In genomic region chr11:64148200-64148916, GRCh38 we compare ENCODE assay signal across 8 cellular contexts. TPM values are rescaled to one million over a fixed set of nuclear protein-coding genes. Genes with fewer than 3 reads are reported as not detected.
DNase-seq lines count a peak whose midpoint lies in the region; ATAC-seq and TF ChIP-seq lines count a peak whose summit lies in the region.

No MANE protein-coding gene starts in this region.

- H3K27ac ChIP-seq in DOHH2 (ENCODE audit: low read depth, low read length) (no peak overlapping the region), adrenal gland (peak overlapping the region in 1 of 5 donors; percentile 59), heart left ventricle (peak overlapping the region in 11 of 12 donors; percentile 60 to 92 (median 79)), psoas muscle (peak overlapping the region; percentile 32)

- intact Hi-C loops in adrenal gland (cut with DNase I) (loop anchor here (2.0 to 10.0 kb wide), 2 partner anchors 148 to 314 kb away; partner anchors contain the start of gene MARK2 (in 1 of the 2)), heart left ventricle (cut with DNase I) (loop anchor here in 9 of 10 donors (1.0 to 10.0 kb wide), 8 partner anchors 147 to 384 kb away; partner anchors contain the start of genes ZFTA (in 3 of the 9) and MARK2 (in 2 of the 9)), psoas muscle (cut with DNase I) (loop anchor here (1.0 to 5.0 kb wide), 3 partner anchors 46 to 148 kb away; no protein-coding TSS in a partner anchor)

- H3K27me3 ChIP-seq in DOHH2 (ENCODE audit: control insufficient read depth, low read length) = no peaks in the 10 kb centered on the region
- no peaks in the 10 kb centered on the region for H3K27me3 ChIP-seq in adrenal gland
- no peaks in the 10 kb centered on the region for H3K27me3 ChIP-seq in heart left ventricle
- H3K27me3 ChIP-seq in psoas muscle (ENCODE audit: insufficient read depth in 3 of 3, low read length in 2 of 3) = no peaks in the 10 kb centered on the region

- H4K20me1 ChIP-seq in DOHH2 (ENCODE audit: control insufficient read depth, insufficient read depth, low read depth, low read length) = no peaks in the 10 kb centered on the region

- H3K9me2 ChIP-seq in DOHH2 (replicated peaks; ENCODE audit: control insufficient read depth, low read length) = no peaks in the 10 kb centered on the region

- no peaks in the 10 kb centered on the region for H3F3A ChIP-seq in DOHH2 (ENCODE audit: control insufficient read depth, insufficient read depth)

- no peaks in the 10 kb centered on the region for H3K36me3 ChIP-seq in DOHH2 (ENCODE audit: control insufficient read depth, low read length)
- no peaks in the 10 kb centered on the region for H3K36me3 ChIP-seq in adrenal gland (replicated peaks in 1 of 2)
- H3K36me3 ChIP-seq in heart left ventricle = no peaks in the 10 kb centered on the region
- H3K36me3 ChIP-seq in psoas muscle (ENCODE audit: insufficient read depth in 1 of 2, low read depth in 1 of 2) = peaks cover 0 to 16% of the 10 kb centered on the region in 2 donors

- ATAC-seq in heart left ventricle (peak; percentile 69 to 86 (median 80)), psoas muscle (peak; percentile 43 to 71 (median 60)), GM21619 (IDR thresholded peaks at IDR 0.05; ENCODE audit: unreplicated experiment) (no peak)

- H3K4me2 ChIP-seq in DOHH2 (ENCODE audit: low read length) = no peak overlapping the region

- H3K9me3 ChIP-seq in DOHH2 (ENCODE audit: control insufficient read depth, insufficient read depth, low read length) (no peaks in the 10 kb centered on the region), adrenal gland (replicated peaks in 1 of 3) (no peaks in the 10 kb centered on the region), heart left ventricle (no peaks in the 10 kb centered on the region), psoas muscle (no peaks in the 10 kb centered on the region)

- DNase-seq in MV-4-11 (lab: John Stamatoyannopoulos, UW) = peak; percentile 36
- peak; percentile 41 to 64 (median 57) for DNase-seq in T-helper 1 cell
- peak; percentile 66 to 91 (median 76) for DNase-seq in adrenal gland
- peak; percentile 86 to 93 (median 89) for DNase-seq in heart left ventricle
- peak; percentile 76 to 87 for DNase-seq in psoas muscle
- peak; percentile 81 for DNase-seq in ureter (ENCODE audit: low spot score)

- H3K4me3 ChIP-seq in DOHH2 (ENCODE audit: low read length) = no peak overlapping the region
- H3K4me3 ChIP-seq in adrenal gland = peak overlapping the region in 1 of 4 donors; percentile 35
- H3K4me3 ChIP-seq in heart left ventricle = peak overlapping the region in 9 of 12 donors; percentile 25 to 51 (median 38)
- H3K4me3 ChIP-seq in psoas muscle = peak overlapping the region; percentile 30

- H3K79me2 ChIP-seq in DOHH2 (ENCODE audit: control insufficient read depth, low read length) = no peaks in the 10 kb centered on the region

- H3K4me1 ChIP-seq in DOHH2 (ENCODE audit: control insufficient read depth, low read length) = no peaks in the 10 kb centered on the region
- peaks cover 7 to 15% of the 10 kb centered on the region in 2 donors for H3K4me1 ChIP-seq in adrenal gland (replicated peaks in 1 of 2)
- peaks cover 0 to 59% (median 21%) of the 10 kb centered on the region in 12 donors for H3K4me1 ChIP-seq in heart left ventricle
- peaks cover 58% of the 10 kb centered on the region for H3K4me1 ChIP-seq in psoas muscle

- WGBS in adrenal gland, 4 donors = 17 to 20% (median 17%) methylated on average over 10 to 19 of the region's 19 CpGs
- 0 to 6% (median 4%) methylated on average over 18 to 19 of the region's 19 CpGs for WGBS in heart left ventricle, 4 donors
- WGBS in psoas muscle, 3 donors = 5 to 13% (median 7%) methylated on average over 18 to 19 of the region's 19 CpGs

- TF ChIP-seq POLR2A in adrenal gland (IDR thresholded peaks at IDR 0.05) = no peak
- no peak for TF ChIP-seq POLR2A in heart left ventricle (IDR thresholded peaks at IDR 0.05)

- peak; percentile 93 for TF ChIP-seq CTCF in DOHH2 (IDR thresholded peaks at IDR 0.05; ENCODE audit: low read depth, low read length, poor library complexity, severe bottlenecking)
- TF ChIP-seq CTCF in adrenal gland (IDR thresholded peaks at IDR 0.05) = peak; percentile 87 to 99 (median 92)
- peak; percentile 91 to 99 (median 96) for TF ChIP-seq CTCF in heart left ventricle (IDR thresholded peaks at IDR 0.05)
- TF ChIP-seq CTCF in psoas muscle (IDR thresholded peaks at IDR 0.05) = peak; percentile 98

RNA-seq across cellular contexts. Expression of gene MACROD1, which starts 17.6 kb away (rescaled TPM):
- 10 to 100 TPM; 15.9 to 62.9 (median 26.8) TPM for total RNA-seq in adrenal gland
- 10 to 100 TPM in 2 of 3 donors, 1 to 10 TPM in 1; 5.5 to 60.7 (median 41.1) TPM for polyA plus RNA-seq in adrenal gland
- 100 to 1,000 TPM in 6 of 9 donors, 10 to 100 TPM in 3; 61.3 to 166 (median 116) TPM for total RNA-seq in heart left ventricle
- polyA plus RNA-seq in heart left ventricle = 100 to 1,000 TPM in 1 of 2 donors, 10 to 100 TPM in 1; 48.9 to 287 TPM
- 100 to 1,000 TPM; 151 to 206 (median 182) TPM for total RNA-seq in psoas muscle
- 100 to 1,000 TPM; 147 to 281 (median 177) TPM for polyA plus RNA-seq in psoas muscle
- 27.3 TPM for total RNA-seq in ureter

RNA-seq across cellular contexts. Expression of gene STIP1, which starts 37.6 kb away (rescaled TPM):
- total RNA-seq in adrenal gland (100 to 1,000 TPM; 126 to 404 (median 183) TPM), heart left ventricle (100 to 1,000 TPM in 2 of 9 donors, 10 to 100 TPM in 7; 74.9 to 143 (median 88.8) TPM), psoas muscle (100 to 1,000 TPM; 124 to 194 (median 162) TPM), ureter (119 TPM)
- polyA plus RNA-seq in adrenal gland (100 to 1,000 TPM in 1 of 3 donors, 10 to 100 TPM in 2; 82.1 to 523 (median 91.4) TPM), heart left ventricle (100 to 1,000 TPM in 1 of 2 donors, 10 to 100 TPM in 1; 68.8 to 175 TPM), psoas muscle (100 to 1,000 TPM; 158 to 207 (median 205) TPM)

RNA-seq across cellular contexts. Expression of gene FERMT3, which starts 58.2 kb away (rescaled TPM):
- 10 to 100 TPM; 16.3 to 77.0 (median 33.7) TPM for total RNA-seq in adrenal gland
- 10 to 100 TPM in 2 of 3 donors, 1 to 10 TPM in 1; 5.5 to 57.8 (median 49.0) TPM for polyA plus RNA-seq in adrenal gland
- 10 to 100 TPM in 2 of 9 donors, 1 to 10 TPM in 7; 3.4 to 71.5 (median 5.7) TPM for total RNA-seq in heart left ventricle
- 1 to 10 TPM; 2.8 to 7.9 TPM for polyA plus RNA-seq in heart left ventricle
- 10 to 100 TPM in 1 of 4 donors, 1 to 10 TPM in 3; 6.7 to 11.7 (median 8.4) TPM for total RNA-seq in psoas muscle
- polyA plus RNA-seq in psoas muscle = 1 to 10 TPM; 2.5 to 4.3 (median 3.0) TPM
- 15.5 TPM for total RNA-seq in ureter

Comparison
In these comparisons a context has a peak if more than half of its experiments do, and no peak if none do; other contexts are left out.
1. DNase-seq: peak in every context shown above with its lines; median percentile 89 in heart left ventricle; 82 in psoas muscle; 81 in ureter; 76 in adrenal gland; 57 in T-helper 1 cell; 36 in MV-4-11.